In genomic region chr11:119378851-119379465, GRCh38 we compare ENCODE assay signal across 18 cellular contexts. TPM values are rescaled to one million over a fixed set of nuclear protein-coding genes. Genes with fewer than 3 reads are reported as not detected.
DNase-seq lines count a peak whose midpoint lies in the region; ATAC-seq and TF ChIP-seq lines count a peak whose summit lies in the region.
"Had no signal": no experiment of that assay in that cellular context is flagged by ENCODE, and none has a peak within 500 bp of the region (broad histone marks: within the 10 kb centered on the region; RNA-seq: fewer than 3 reads in every experiment).

No MANE protein-coding gene starts in this region.

- intact Hi-C loops in PC-9 (cut with micrococcal nuclease; ENCODE audit: unreplicated experiment) (no loop called here), heart left ventricle (cut with DNase I) (loop anchor here in 1 of 10 donors (5.0 kb wide), 1 partner anchor 37 kb away; the partner anchor contains the start of gene C1QTNF5)
- intact Hi-C loops in naive thymus-derived CD4-positive, alpha-beta T cell (cut with micrococcal nuclease): no loop called here

- TF ChIP-seq CTCF in PC-9 (conservative IDR thresholded peaks at IDR 0.05): no peak
- no peak for TF ChIP-seq CTCF in heart left ventricle (IDR thresholded peaks at IDR 0.05)

- H3K4me3 ChIP-seq in CD8-positive, alpha-beta memory T cell (ENCODE audit: low read length): no peak overlapping the region
- no peak overlapping the region for H3K4me3 ChIP-seq in PC-9
- peak overlapping the region; percentile 24 to 79 (median 58) for H3K4me3 ChIP-seq in heart left ventricle
- no peak overlapping the region for H3K4me3 ChIP-seq in naive thymus-derived CD4-positive, alpha-beta T cell (ENCODE audit: low read length)
- H3K4me3 ChIP-seq: MG63, SJSA1 had no signal

- peak overlapping the region; percentile 63 for H3K27ac ChIP-seq in CD8-positive, alpha-beta memory T cell (ENCODE audit: low read depth, low read length)
- H3K27ac ChIP-seq in PC-9 (no peak overlapping the region), heart left ventricle (peak overlapping the region; percentile 59 to 100 (median 93))
- no peak overlapping the region for H3K27ac ChIP-seq in naive thymus-derived CD4-positive, alpha-beta T cell (ENCODE audit: low read depth, low read length)
- H3K27ac ChIP-seq: SJSA1 had no signal

- WGBS in heart left ventricle, 4 donors: 31 to 41% (median 35%) methylated on average over 10 of the region's 10 CpGs

- CTCF ChIA-PET in CD8-positive, alpha-beta memory T cell (lab: Charles Lee): interaction anchor here (15.4 kb wide), 1 partner anchor 22 kb away, joined by 145 read pairs; no protein-coding TSS in a partner anchor
- CTCF ChIA-PET in PC-9 (lab: Charles Lee): interaction anchor here (0.6 to 2.1 kb wide), 3 partner anchors 24 to 93 kb away, joined by 3 to 6 read pairs (median 4); no protein-coding TSS in a partner anchor
- CTCF ChIA-PET in naive thymus-derived CD4-positive, alpha-beta T cell (lab: Charles Lee): interaction anchor here (1.2 to 1.6 kb wide), 2 partner anchors 11 to 23 kb away, joined by 3 to 5 read pairs; no protein-coding TSS in a partner anchor

- H3K36me3 ChIP-seq in CD8-positive, alpha-beta memory T cell (ENCODE audit: insufficient read depth, low read length): no peaks in the 10 kb centered on the region
- H3K36me3 ChIP-seq in PC-9 (ENCODE audit: low read depth): no peaks in the 10 kb centered on the region
- no peaks in the 10 kb centered on the region for H3K36me3 ChIP-seq in heart left ventricle
- no peaks in the 10 kb centered on the region for H3K36me3 ChIP-seq in naive thymus-derived CD4-positive, alpha-beta T cell (ENCODE audit: control insufficient read depth in 2 of 3, insufficient read depth in 3 of 3, low read length in 3 of 3)
- H3K36me3 ChIP-seq: MG63, SJSA1 had no signal

- H3K4me1 Mint-ChIP-seq in CD8-positive, alpha-beta memory T cell: peaks cover 2 to 9% (median 7%) of the 10 kb centered on the region in 3 donors
- peaks cover 0 to 16% (median 5%) of the 10 kb centered on the region in 7 donors for H3K4me1 Mint-ChIP-seq in naive thymus-derived CD4-positive, alpha-beta T cell

- peak overlapping the region; percentile 14; the same call in 1 of the 2 replicates for H3K4me2 ChIP-seq in PC-9

- TF ChIP-seq POLR2A in heart left ventricle (IDR thresholded peaks at IDR 0.05): peak; percentile 27 to 87

- no peaks in the 10 kb centered on the region for H3K9me3 ChIP-seq in CD8-positive, alpha-beta memory T cell (ENCODE audit: low read length)
- H3K9me3 ChIP-seq in PC-9 (ENCODE audit: insufficient read depth, low read depth): no peaks in the 10 kb centered on the region
- no peaks in the 10 kb centered on the region for H3K9me3 ChIP-seq in heart left ventricle
- H3K9me3 ChIP-seq in naive thymus-derived CD4-positive, alpha-beta T cell (ENCODE audit: control insufficient read depth in 2 of 3, low read length in 3 of 3): no peaks in the 10 kb centered on the region
- H3K9me3 ChIP-seq: MG63, SJSA1 had no signal

- no peaks in the 10 kb centered on the region for H4K20me1 ChIP-seq in PC-9 (ENCODE audit: insufficient read depth)

- peaks cover 0 to 3% of the 10 kb centered on the region in 2 donors for H3K27me3 Mint-ChIP-seq in CD8-positive, alpha-beta memory T cell
- H3K27me3 Mint-ChIP-seq in naive thymus-derived CD4-positive, alpha-beta T cell: peaks cover 0 to 9% (median 0%) of the 10 kb centered on the region in 5 donors

- H3K36me3 Mint-ChIP-seq in CD8-positive, alpha-beta memory T cell: no peaks in the 10 kb centered on the region
- H3K36me3 Mint-ChIP-seq in naive thymus-derived CD4-positive, alpha-beta T cell: no peaks in the 10 kb centered on the region
- H3K36me3 Mint-ChIP-seq: activated CD8-positive, alpha-beta memory T cell treated with anti-CD3 and anti-CD28 coated beads, Interleukin-2, amount 10 ng/mL, durations not matched to agents 7 days and 5 days had no signal

- no TSS peak for BruUV-seq in PC-9 (replicated peaks; lab: Mats Ljungman, UMichigan)

- H3K27ac Mint-ChIP-seq in CD8-positive, alpha-beta memory T cell: peak overlapping the region in 2 of 8 donors; percentile 1 to 2
- peak overlapping the region in 5 of 9 donors; percentile 6 to 67 (median 36) for H3K27ac Mint-ChIP-seq in naive thymus-derived CD4-positive, alpha-beta T cell
- H3K27ac Mint-ChIP-seq: activated CD8-positive, alpha-beta memory T cell treated with anti-CD3 and anti-CD28 coated beads, Interleukin-2, amount 10 ng/mL, durations not matched to agents 7 days and 5 days had no signal

- ATAC-seq in heart left ventricle (peak in 2 of 4 donors; percentile 4 to 8), esophagus mucosa (no peak), HG03571 (IDR thresholded peaks at IDR 0.05; ENCODE audit: unreplicated experiment) (no peak)
- ATAC-seq in naive thymus-derived CD4-positive, alpha-beta T cell: no peak
- ATAC-seq: activated CD8-positive, alpha-beta memory T cell treated with anti-CD3 and anti-CD28 coated beads, Interleukin-2, amount 10 ng/mL, durations not matched to agents 7 days and 5 days had no signal

- no peaks in the 10 kb centered on the region for H3K79me2 ChIP-seq in PC-9 (ENCODE audit: low read depth)

- H3K9me2 ChIP-seq in PC-9 (ENCODE audit: insufficient read depth): no peaks in the 10 kb centered on the region

- DNase-seq in CD8-positive, alpha-beta memory T cell: no peak
- DNase-seq in PC-9: no peak
- DNase-seq in heart left ventricle: peak in 2 of 5 donors; percentile 39 to 56
- DNase-seq in naive thymus-derived CD4-positive, alpha-beta T cell: no peak
- DNase-seq in NCI-H2171 (lab: John Stamatoyannopoulos, UW): no peak
- DNase-seq in NCI-H748 (lab: John Stamatoyannopoulos, UW; ENCODE audit: unreplicated experiment): no peak
- DNase-seq: activated CD8-positive, alpha-beta memory T cell treated with anti-CD3 and anti-CD28 coated beads, Interleukin-2, amount 10 ng/mL, durations not matched to agents 7 days and 5 days; activated naive CD4-positive, alpha-beta T cell treated with anti-CD3 and anti-CD28 coated beads, Interleukin-2, amount 50 U/mL, for 16 hours; central memory CD4-positive, alpha-beta T cell; glutamatergic neuron; MG63; NCI-H2107; stimulated activated CD4-positive, alpha-beta T cell treated with anti-CD3 and anti-CD28 coated beads, Interleukin-12 subunit alpha, Interleukin-12 subunit beta, amount 100 ng/mL, for 4 hours had no signal

- H2AFZ ChIP-seq in PC-9: no peak overlapping the region

- H3K4me1 ChIP-seq in CD8-positive, alpha-beta memory T cell (ENCODE audit: insufficient read depth, low read length): peaks cover 14% of the 10 kb centered on the region
- H3K4me1 ChIP-seq in PC-9 (replicated peaks; ENCODE audit: insufficient read depth) (peaks cover 37% of the 10 kb centered on the region), heart left ventricle (peaks cover 0 to 65% (median 40%) of the 10 kb centered on the region in 12 donors)
- H3K4me1 ChIP-seq in naive thymus-derived CD4-positive, alpha-beta T cell (ENCODE audit: control insufficient read depth in 2 of 2, insufficient read depth in 2 of 2, low read length in 2 of 2): peaks cover 10 to 14% of the 10 kb centered on the region in 2 donors

- no peaks in the 10 kb centered on the region for H3K9me3 Mint-ChIP-seq in CD8-positive, alpha-beta memory T cell
- peaks cover 0 to 2% (median 0%) of the 10 kb centered on the region in 11 donors for H3K9me3 Mint-ChIP-seq in naive thymus-derived CD4-positive, alpha-beta T cell

- H3K4me3 Mint-ChIP-seq in CD8-positive, alpha-beta memory T cell: peak overlapping the region in 2 of 7 donors; percentile 9 to 27
- peak overlapping the region in 3 of 10 donors; percentile 14 to 50 (median 48) for H3K4me3 Mint-ChIP-seq in naive thymus-derived CD4-positive, alpha-beta T cell
- H3K4me3 Mint-ChIP-seq: activated CD8-positive, alpha-beta memory T cell treated with anti-CD3 and anti-CD28 coated beads, Interleukin-2, amount 10 ng/mL, durations not matched to agents 7 days and 5 days had no signal

- POLR2A ChIA-PET in CD8-positive, alpha-beta memory T cell (lab: Charles Lee): no interaction called here
- POLR2A ChIA-PET in PC-9 (lab: Charles Lee; ENCODE audit: unreplicated experiment): interaction anchor here (0.6 kb wide), 1 partner anchor 41 kb away, joined by 56 read pairs; no protein-coding TSS in a partner anchor
- POLR2A ChIA-PET in naive thymus-derived CD4-positive, alpha-beta T cell (lab: Charles Lee): no interaction called here

- H3F3A ChIP-seq in PC-9 (ENCODE audit: insufficient read depth, low read depth): peaks cover 4% of the 10 kb centered on the region; the same call in 1 of the 2 replicates

- H3K27me3 ChIP-seq in CD8-positive, alpha-beta memory T cell (ENCODE audit: insufficient read depth, low read length, poor library complexity, severe bottlenecking): no peaks in the 10 kb centered on the region
- H3K27me3 ChIP-seq in PC-9 (ENCODE audit: insufficient read depth, low read depth): no peaks in the 10 kb centered on the region
- peaks cover 0 to 7% (median 0%) of the 10 kb centered on the region in 9 donors for H3K27me3 ChIP-seq in heart left ventricle
- no peaks in the 10 kb centered on the region for H3K27me3 ChIP-seq in naive thymus-derived CD4-positive, alpha-beta T cell (ENCODE audit: control insufficient read depth in 2 of 2, insufficient read depth in 2 of 2, low read length in 2 of 2)
- H3K27me3 ChIP-seq: MG63, SJSA1 had no signal

RNA-seq across cellular contexts. Expression of gene USP2, which starts 2.5 kb away (rescaled TPM):
- under 1 TPM; 0.15 to 0.51 TPM for total RNA-seq in CD8-positive, alpha-beta memory T cell
- polyA plus RNA-seq in CD8-positive, alpha-beta memory T cell: not detected
- 2.1 and 2.7 TPM in 2 replicates for total RNA-seq in PC-9 (2021)
- 100 to 1,000 TPM in 7 of 9 donors, 10 to 100 TPM in 2; 53.7 to 138 (median 108) TPM for total RNA-seq in heart left ventricle
- polyA plus RNA-seq in heart left ventricle: 10 to 100 TPM; 62.3 to 79.9 TPM
- 1 to 10 TPM in 1 of 5 experiments, under 1 TPM in 4; 0.07 to 1.1 (median 0.43) TPM for total RNA-seq in naive thymus-derived CD4-positive, alpha-beta T cell
- polyA plus RNA-seq in naive thymus-derived CD4-positive, alpha-beta T cell: under 1 TPM; 0.26 to 0.50 TPM
- 2.8 TPM for total RNA-seq in esophagus mucosa

RNA-seq across cellular contexts. Expression of gene MFRP, which starts 32.5 kb away (rescaled TPM):
- not detected for total RNA-seq in CD8-positive, alpha-beta memory T cell
- polyA plus RNA-seq in CD8-positive, alpha-beta memory T cell: not detected
- total RNA-seq in PC-9 (2021): not detected in 2 replicates
- not detected for total RNA-seq in heart left ventricle
- polyA plus RNA-seq in heart left ventricle: under 1 TPM in 1 of 2 donors, not detected in 1; 0.04 TPM
- not detected for total RNA-seq in naive thymus-derived CD4-positive, alpha-beta T cell
- not detected for polyA plus RNA-seq in naive thymus-derived CD4-positive, alpha-beta T cell
- not detected for total RNA-seq in esophagus mucosa
- total RNA-seq: activated CD8-positive, alpha-beta memory T cell treated with anti-CD3 and anti-CD28 coated beads, Interleukin-2, amount 10 ng/mL, durations not matched to agents 7 days and 5 days; lower leg skin; SJSA1; temporal lobe had no signal

RNA-seq across cellular contexts. Expression of gene C1QTNF5, which starts 38.3 kb away (rescaled TPM):
- total RNA-seq in CD8-positive, alpha-beta memory T cell: not detected
- not detected for polyA plus RNA-seq in CD8-positive, alpha-beta memory T cell
- total RNA-seq in PC-9 (2021): not detected in 2 replicates
- 10 to 100 TPM; 12.9 to 47.1 (median 19.8) TPM for total RNA-seq in heart left ventricle
- polyA plus RNA-seq in heart left ventricle: 10 to 100 TPM; 20.0 to 23.9 TPM
- total RNA-seq in naive thymus-derived CD4-positive, alpha-beta T cell: not detected
- polyA plus RNA-seq in naive thymus-derived CD4-positive, alpha-beta T cell: not detected
- total RNA-seq in esophagus mucosa: 2.0 TPM
- total RNA-seq: activated CD8-positive, alpha-beta memory T cell treated with anti-CD3 and anti-CD28 coated beads, Interleukin-2, amount 10 ng/mL, durations not matched to agents 7 days and 5 days had no signal

RNA-seq across cellular contexts. Expression of gene THY1, which starts 44.0 kb away (rescaled TPM):
- total RNA-seq in CD8-positive, alpha-beta memory T cell: under 1 TPM; 0.40 to 0.74 TPM
- not detected for polyA plus RNA-seq in CD8-positive, alpha-beta memory T cell
- total RNA-seq in PC-9 (2021) (not detected in 2 replicates), heart left ventricle (10 to 100 TPM in 2 of 9 donors, 1 to 10 TPM in 6, not detected in 1; 1.1 to 57.8 (median 5.8) TPM), esophagus mucosa (3.6 TPM)
- polyA plus RNA-seq in heart left ventricle: 10 to 100 TPM in 1 of 2 donors, under 1 TPM in 1; 0.80 to 16.7 TPM
- total RNA-seq in naive thymus-derived CD4-positive, alpha-beta T cell: 1 to 10 TPM in 1 of 5 experiments, not detected in 4; 2.2 TPM
- polyA plus RNA-seq in naive thymus-derived CD4-positive, alpha-beta T cell: not detected

RNA-seq across cellular contexts. Expression of gene RNF26, which starts 44.6 kb away (rescaled TPM):
- 10 to 100 TPM; 33.2 to 34.8 TPM for total RNA-seq in CD8-positive, alpha-beta memory T cell
- 46.1 TPM for polyA plus RNA-seq in CD8-positive, alpha-beta memory T cell
- total RNA-seq in PC-9 (2021): 55.0 and 64.3 TPM in 2 replicates
- total RNA-seq in heart left ventricle: 10 to 100 TPM in 8 of 9 donors, 1 to 10 TPM in 1; 8.1 to 22.4 (median 11.8) TPM
- polyA plus RNA-seq in heart left ventricle: 10 to 100 TPM in 1 of 2 donors, 1 to 10 TPM in 1; 6.2 to 17.6 TPM
- total RNA-seq in naive thymus-derived CD4-positive, alpha-beta T cell: 10 to 100 TPM; 16.9 to 28.3 (median 18.9) TPM
- polyA plus RNA-seq in naive thymus-derived CD4-positive, alpha-beta T cell: 10 to 100 TPM; 50.3 to 59.1 TPM
- 22.2 TPM for total RNA-seq in esophagus mucosa

Comparison
In these comparisons a context has a peak if more than half of its experiments do, and no peak if none do; other contexts are left out.
1. H3K27ac ChIP-seq: peak in CD8-positive, alpha-beta memory T cell (single experiment) and heart left ventricle (12 of 12); none in PC-9 (single experiment) and naive thymus-derived CD4-positive, alpha-beta T cell (single experiment).
2. H3K4me3 ChIP-seq: peak in heart left ventricle (12 of 12); none in CD8-positive, alpha-beta memory T cell (single experiment), PC-9 (single experiment) and naive thymus-derived CD4-positive, alpha-beta T cell (single experiment).
3. RNA of gene USP2, which starts 2.5 kb away (total RNA-seq): 53.7 to 138 TPM in heart left ventricle; 2.8 TPM in esophagus mucosa (single experiment), 2.1 to 2.7 TPM in PC-9, 0.15 to 0.51 TPM in CD8-positive, alpha-beta memory T cell and 0.07 to 1.1 TPM in naive thymus-derived CD4-positive, alpha-beta T cell; every median in the first group is over 10 times any median in the second.